8 cellular contexts compared by ENCODE assay signal in genomic region chr6:73610444-73611275, GRCh38. TPM values are rescaled to one million over a fixed set of nuclear protein-coding genes. Genes with fewer than 3 reads are reported as not detected.
DNase-seq lines count a peak whose midpoint lies in the region; ATAC-seq and TF ChIP-seq lines count a peak whose summit lies in the region.

No MANE protein-coding gene starts in this region.

- peak overlapping the region; percentile 86; the same call in 1 of the 2 replicates for H3K4ac ChIP-seq in IMR-90 (ENCODE audit: low read depth, low read length)

- CTCF ChIA-PET in IMR-90 (lab: Yijun Ruan, JAX): interaction anchor here (0.6 to 2.2 kb wide), 6 partner anchors 11 to 300 kb away, joined by 3 to 8 read pairs (median 4); partner anchors contain the start of gene EEF1A1
- CTCF ChIA-PET in T-cell (lab: Charles Lee): interaction anchor here (0.6 to 4.8 kb wide), 23 partner anchors 21 to 1985 kb away, joined by 3 to 81 read pairs (median 4); partner anchors contain the start of genes MTO1 (in 2 of the 2) and SLC17A5 (in 1 of the 2)

- TF ChIP-seq CTCF in IMR-90 (conservative IDR thresholded peaks at IDR 0.05; ENCODE audit: low read depth, low read length) (peak; percentile 75), foreskin fibroblast (IDR thresholded peaks at IDR 0.05; ENCODE audit: low read depth, low read length) (peak; percentile 48), ovary (IDR thresholded peaks at IDR 0.05) (peak in 2 of 3 donors; percentile 39 to 64)

- DNase-seq in DMS 273 (lab: John Stamatoyannopoulos, UW; ENCODE audit: unreplicated experiment) (peak; percentile 67), DMS 273 treated with DMSO at 0.1 percent for 48 hours (lab: John Stamatoyannopoulos, UW) (no peak), IMR-90 (peak; percentile 66), T-cell (peak in 1 of 34 experiments; percentile 11), foreskin fibroblast (peak; percentile 34 to 77), ovary (no peak), cortex of kidney (lab: John Stamatoyannopoulos, UW) (no peak)
- no peak for DNase-seq in activated T-cell treated with anti-CD3 and anti-CD28 coated beads, Interleukin-2, amount 50 U/mL, for 1 hour

- peaks cover 0 to 2% of the 10 kb centered on the region in 2 experiments; a peak in 1 of 4 replicates for H3K79me1 ChIP-seq in IMR-90 (ENCODE audit: low read depth in 1 of 2, low read length in 2 of 2)

- BruUV-seq in IMR-90 (replicated peaks; lab: Mats Ljungman, UMichigan): no TSS peak

- H4K91ac ChIP-seq in IMR-90 (ENCODE audit: insufficient read depth, low read depth, low read length): peak overlapping the region; percentile 69; the same call in 1 of the 2 replicates

- H3K9ac ChIP-seq in IMR-90 (ENCODE audit: low read depth, low read length): peak overlapping the region; percentile 38; the same call in 1 of the 2 replicates

- no peak for TF ChIP-seq EP300 in ovary (IDR thresholded peaks at IDR 0.05)

- peaks cover 4 to 6% (median 4%) of the 10 kb centered on the region in 3 donors for H3K4me1 Mint-ChIP-seq in T-cell

- ATAC-seq in IMR-90 (ENCODE audit: low read depth) (peak; percentile 91), T-cell (replicated peaks in 1 of 4) (peak; percentile 36 to 69 (median 48))

- H2BK120ac ChIP-seq in IMR-90 (ENCODE audit: low read depth, low read length): no peak overlapping the region; the same call in 1 of the 2 replicates

- no peak overlapping the region for H2AFZ ChIP-seq in IMR-90 (replicated peaks; ENCODE audit: low read length, poor library complexity)

- H3K9me1 ChIP-seq in IMR-90 (ENCODE audit: insufficient read depth, low read length): no peaks in the 10 kb centered on the region

- H2AK5ac ChIP-seq in IMR-90 (ENCODE audit: low read depth, low read length): peak overlapping the region; percentile 83

- no peak for TF ChIP-seq POLR2A in IMR-90 (IDR thresholded peaks at IDR 0.05; ENCODE audit: low read depth, low read length)
- TF ChIP-seq POLR2A in ovary (IDR thresholded peaks at IDR 0.05): no peak

- H3K4me3 Mint-ChIP-seq in T-cell: no peak overlapping the region

- no peak overlapping the region for H3K23ac ChIP-seq in IMR-90 (ENCODE audit: low read depth, low read length)

- peak overlapping the region in 1 of 2 experiments; percentile 83; a peak in 1 of 4 replicates for H4K8ac ChIP-seq in IMR-90 (ENCODE audit: low read depth in 2 of 2, low read length in 2 of 2)

- dilution Hi-C loops in IMR-90 (cut with HindIII; ENCODE audit: low sequenced_read_pairs, unreplicated experiment): no loop called here

- peak overlapping the region; percentile 64; the same call in 1 of the 2 replicates for H3K18ac ChIP-seq in IMR-90 (ENCODE audit: low read depth, low read length)

- 100% methylated on average over 3 of the region's 6 CpGs; no CpG with 5 or more reads in 1 of the 2 experiments for WGBS in IMR-90 (ENCODE audit: extremely low coverage in 2 of 2, insufficient read length in 1 of 2), 2 experiments
- WGBS in ovary, 3 donors: 51 to 60% (median 52%) methylated on average over 6 of the region's 6 CpGs

- H3K56ac ChIP-seq in IMR-90 (ENCODE audit: extremely low read depth, insufficient read depth, low read length): no peak overlapping the region

- no peaks in the 10 kb centered on the region for H3K9me3 Mint-ChIP-seq in T-cell

- H3K27me3 ChIP-seq in IMR-90 (ENCODE audit: control insufficient read depth, insufficient read depth, low read length) (no peaks in the 10 kb centered on the region), ovary (no peaks in the 10 kb centered on the region)

- peak overlapping the region; percentile 83 for H2BK20ac ChIP-seq in IMR-90 (ENCODE audit: low read depth, low read length)

- H4K5ac ChIP-seq in IMR-90 (ENCODE audit: low read depth, low read length): no peak overlapping the region; the same call in 1 of the 2 replicates

- intact Hi-C loops in IMR-90 (cut with micrococcal nuclease) (loop anchor here (1.0 kb wide), 2 partner anchors 89 to 95 kb away; partner anchors contain the start of gene EEF1A1), ovary (cut with DNase I) (loop anchor here (2.0 to 5.0 kb wide), 3 partner anchors 93 to 96 kb away; no protein-coding TSS in a partner anchor)

- peak; percentile 71 for TF ChIP-seq RAD21 in IMR-90 (IDR thresholded peaks at IDR 0.05; ENCODE audit: low read length)

- H4K20me1 ChIP-seq in IMR-90 (ENCODE audit: insufficient read depth, low read length): no peaks in the 10 kb centered on the region

- H3K9me3 ChIP-seq in IMR-90 (ENCODE audit: control insufficient read depth, insufficient read depth, low read length) (no peaks in the 10 kb centered on the region), ovary (no peaks in the 10 kb centered on the region)

- H3K27me3 Mint-ChIP-seq in T-cell: no peaks in the 10 kb centered on the region

- H3K14ac ChIP-seq in IMR-90 (replicated peaks; ENCODE audit: low read depth, low read length): 0 out of 2 replicates have a peak overlapping the region, but pooled peaks have one; percentile 68

- H3K27ac ChIP-seq in IMR-90 (ENCODE audit: insufficient read depth, low read length) (peak overlapping the region; percentile 25; the same call in 1 of the 2 replicates), ovary (no peak overlapping the region)

- H3K27ac Mint-ChIP-seq in T-cell: peak overlapping the region in 1 of 2 donors; percentile 53

- POLR2A ChIA-PET in IMR-90 (lab: Charles Lee; ENCODE audit: unreplicated experiment) (interaction anchor here (0.6 to 1.6 kb wide), 3 partner anchors 88 to 97 kb away, joined by 3 to 5 read pairs (median 5); no protein-coding TSS in a partner anchor), T-cell (lab: Charles Lee) (interaction anchor here (0.6 to 1.4 kb wide), 10 partner anchors 40 to 1601 kb away, joined by 3 to 8 read pairs (median 4); no protein-coding TSS in a partner anchor)

- peak overlapping the region; percentile 85 for H2BK5ac ChIP-seq in IMR-90 (ENCODE audit: low read depth, low read length, poor library complexity, severe bottlenecking)

- no peak overlapping the region; the same call in 2 of the 3 replicates for H2BK15ac ChIP-seq in IMR-90 (ENCODE audit: low read depth, low read length)

- H3K36me3 ChIP-seq in IMR-90 (ENCODE audit: control insufficient read depth, insufficient read depth, low read length) (peaks cover 12% of the 10 kb centered on the region), ovary (no peaks in the 10 kb centered on the region)

- H3K4me1 ChIP-seq in IMR-90 (ENCODE audit: control insufficient read depth, insufficient read depth, low read length) (no peaks in the 10 kb centered on the region; the same call in 1 of the 2 replicates), ovary (ENCODE audit: insufficient read depth) (no peaks in the 10 kb centered on the region)

- no peak overlapping the region; the same call in 1 of the 2 replicates for H3K4me2 ChIP-seq in IMR-90 (ENCODE audit: low read depth, low read length)

- peak overlapping the region; percentile 94 for H2AK9ac ChIP-seq in IMR-90 (replicated peaks; ENCODE audit: low read depth, low read length, poor library complexity)

- H3K4me3 ChIP-seq in IMR-90 (ENCODE audit: insufficient read depth, low read depth, low read length): no peak overlapping the region
- H3K4me3 ChIP-seq in foreskin fibroblast (ENCODE audit: low read depth in 1 of 2, low read length in 2 of 2): no peak overlapping the region
- H3K4me3 ChIP-seq in ovary: no peak overlapping the region

- in situ Hi-C loops in IMR-90 (cut with MboI; ENCODE audit: low sequenced_read_pairs): loop anchor here (25.0 kb wide), 1 partner anchor 323 kb away; no protein-coding TSS in a partner anchor

- H3K36me3 Mint-ChIP-seq in T-cell: peaks cover 43% of the 10 kb centered on the region

TF ChIP-seq in IMR-90, 13 proteins besides CTCF, POLR2A, EP300 and RAD21:
- TF ChIP-seq SMC3 (IDR thresholded peaks at IDR 0.05; ENCODE audit: low read depth, low read length) (peak; percentile 73), BHLHE40 (IDR thresholded peaks at IDR 0.05; ENCODE audit: low read depth, low read length) (no peak)

RNA-seq across cellular contexts. Expression of gene SLC17A5, which starts 43.1 kb away (rescaled TPM):
- 27.2 and 37.5 TPM in 2 replicates for total RNA-seq in IMR-90 (2012; rRNA removed)
- polyA plus RNA-seq in IMR-90 (2012; rRNA removed): 18.7 and 20.8 TPM in 2 replicates
- 7.6 and 12.2 TPM in 2 replicates for polyA plus RNA-seq in IMR-90 (2012; cell fraction: cytosol; rRNA removed)
- polyA plus RNA-seq in IMR-90 (2012; cell fraction: nucleus; rRNA removed; ENCODE audit: low replicate concordance): 4.0 and 9.1 TPM in 2 replicates
- 10 to 100 TPM in 1 of 5 donors, 1 to 10 TPM in 4; 6.4 to 15.0 (median 9.4) TPM for total RNA-seq in T-cell
- 10 to 100 TPM in 1 of 7 donors, 1 to 10 TPM in 6; 6.3 to 18.3 (median 7.0) TPM for total RNA-seq in ovary
- polyA plus RNA-seq in ovary: 10 to 100 TPM in 1 of 2 donors, 1 to 10 TPM in 1; 4.3 to 15.5 TPM

Comparison
In these comparisons a context has a peak if more than half of its experiments do, and no peak if none do; other contexts are left out.
1. DNase-seq: peak in DMS 273 (single experiment), IMR-90 (single experiment) and foreskin fibroblast (2 of 2); none in DMS 273 treated with DMSO at 0.1 percent for 48 hours (single experiment), ovary (0 of 5), activated T-cell treated with anti-CD3 and anti-CD28 coated beads, Interleukin-2, amount 50 U/mL, for 1 hour (single experiment) and cortex of kidney (single experiment).
2. Peak in every context shown above with its lines, with median percentiles within 50 percentile points of each other: CTCF ChIP-seq.